Comparison of ENCODE assay signal across 15 cellular contexts in the genomic region with DNA sequence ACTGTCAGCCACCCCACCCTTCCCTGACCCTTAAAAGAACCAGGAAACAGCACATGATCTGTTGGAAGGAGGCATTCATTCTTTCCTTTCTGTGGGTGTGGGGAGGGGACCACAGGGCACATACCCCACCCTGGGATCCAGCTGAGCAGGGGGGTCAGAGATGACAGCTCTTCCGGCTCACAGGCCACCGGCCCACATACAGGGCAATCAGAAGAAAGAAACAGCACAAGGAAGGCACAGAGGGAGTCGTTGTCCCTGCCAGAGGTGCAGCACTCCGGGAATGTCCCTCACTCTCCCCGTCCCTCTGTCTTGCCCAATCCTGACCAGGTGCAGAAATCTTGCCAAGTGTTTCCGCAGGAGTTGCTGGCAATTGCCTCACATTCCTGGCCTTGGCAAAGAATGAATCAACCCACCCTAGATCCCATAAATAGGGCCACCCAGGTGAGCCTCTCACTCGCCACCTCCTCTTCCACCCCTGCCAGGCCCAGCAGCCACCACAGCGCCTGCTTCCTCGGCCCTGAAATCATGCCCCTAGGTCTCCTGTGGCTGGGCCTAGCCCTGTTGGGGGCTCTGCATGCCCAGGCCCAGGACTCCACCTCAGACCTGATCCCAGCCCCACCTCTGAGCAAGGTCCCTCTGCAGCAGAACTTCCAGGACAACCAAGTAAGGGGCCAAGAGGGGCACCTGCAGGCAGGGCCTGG. TPM values are rescaled to one million over a fixed set of nuclear protein-coding genes. Genes with fewer than 3 reads are reported as not detected.
DNase-seq lines count a peak whose midpoint lies in the region; ATAC-seq and TF ChIP-seq lines count a peak whose summit lies in the region.
"Had no signal": no experiment of that assay in that cellular context is flagged by ENCODE, and none has a peak within 500 bp of the region (broad histone marks: within the 10 kb centered on the region; RNA-seq: fewer than 3 reads in every experiment).

A gene (plus strand): TSS at position 453 of the 701 bp plus-strand sequence. CDS start 73 bp downstream, at position 526.

- POLR2A ChIA-PET in RWPE1 (lab: Yijun Ruan, JAX; ENCODE audit: low non-redundant PET), result interaction anchor here (1.0 kb wide), 1 partner anchor 12 kb away, joined by 3 read pairs; no protein-coding TSS in a partner anchor

- peak within 1 kb of the TSS; percentile 85 for H3K27ac ChIP-seq in RWPE1
- H3K27ac ChIP-seq: coronary artery, SJCRH30 had no signal

- in situ Hi-C loops in Caki2 (cut with HindIII; ENCODE audit: low pct_unique_long_range_greater_than_20kb, low sequenced_read_pairs), result no loop called here

- peak; percentile 61 for ATAC-seq in omental fat pad (ENCODE audit: low FRiP score)
- ATAC-seq in HG03432 (IDR thresholded peaks at IDR 0.05; ENCODE audit: unreplicated experiment), result no peak
- no peak for ATAC-seq in GM21737 (IDR thresholded peaks at IDR 0.05; ENCODE audit: unreplicated experiment)
- ATAC-seq: natural killer cell treated with Interleukin-12 subunit alpha and Interleukin-12 subunit beta and Interleukin-15 and Interleukin-18, amount 100 ng/mL, for 72 hours had no signal

- no peak for TF ChIP-seq CTCF in RWPE1 (conservative IDR thresholded peaks at IDR 0.05; ENCODE audit: low read depth)
- no peak for TF ChIP-seq CTCF in omental fat pad (IDR thresholded peaks at IDR 0.05)

- DNase-seq in Caki2 (ENCODE audit: low read depth) (peak; percentile 57), RWPE1 (ENCODE audit: low spot score) (peak; percentile 96), glomerular visceral epithelial cell (ENCODE audit: extremely low spot score) (peak; percentile 82), omental fat pad (ENCODE audit: low spot score) (no peak), SKM-1 treated with dmso at 0.1 percent for 144 hours (lab: John Stamatoyannopoulos, UW; ENCODE audit: unreplicated experiment) (no peak), OCI-M2 (lab: John Stamatoyannopoulos, UW; ENCODE audit: unreplicated experiment) (no peak)
- DNase-seq: activated naive CD4-positive, alpha-beta T cell; EL; SJCRH30 had no signal

- CTCF ChIA-PET in RWPE1 (lab: Yijun Ruan, JAX), result interaction anchor here (0.6 to 1.0 kb wide), 2 partner anchors 24 to 188 kb away, joined by 3 to 4 read pairs; no protein-coding TSS in a partner anchor

RNA-seq across cellular contexts. Expression of the gene that starts here (rescaled TPM):
- 2.2 TPM in 1 of 2 replicates, not detected in the other for total RNA-seq in Caki2 (2014; rRNA removed; shearing (Covaris generic); ENCODE audit: low replicate concordance)
- 1 to 10 TPM in 2 of 4 donors, not detected in 2; 1.7 TPM for total RNA-seq in omental fat pad
- total RNA-seq: LHCN-M2; natural killer cell treated with Interleukin-12 subunit alpha and Interleukin-12 subunit beta and Interleukin-15 and Interleukin-18, amount 100 ng/mL, for 72 hours; NCI-H460; SJCRH30 had no signal

Comparison
In these comparisons a context has a peak if more than half of its experiments do, and no peak if none do; other contexts are left out.
1. DNase-seq: peak in Caki2 (single experiment), RWPE1 (single experiment) and glomerular visceral epithelial cell (single experiment); none in omental fat pad (single experiment), SKM-1 treated with dmso at 0.1 percent for 144 hours (single experiment) and OCI-M2 (single experiment).